18 cellular contexts compared by ENCODE assay signal in the genomic region with DNA sequence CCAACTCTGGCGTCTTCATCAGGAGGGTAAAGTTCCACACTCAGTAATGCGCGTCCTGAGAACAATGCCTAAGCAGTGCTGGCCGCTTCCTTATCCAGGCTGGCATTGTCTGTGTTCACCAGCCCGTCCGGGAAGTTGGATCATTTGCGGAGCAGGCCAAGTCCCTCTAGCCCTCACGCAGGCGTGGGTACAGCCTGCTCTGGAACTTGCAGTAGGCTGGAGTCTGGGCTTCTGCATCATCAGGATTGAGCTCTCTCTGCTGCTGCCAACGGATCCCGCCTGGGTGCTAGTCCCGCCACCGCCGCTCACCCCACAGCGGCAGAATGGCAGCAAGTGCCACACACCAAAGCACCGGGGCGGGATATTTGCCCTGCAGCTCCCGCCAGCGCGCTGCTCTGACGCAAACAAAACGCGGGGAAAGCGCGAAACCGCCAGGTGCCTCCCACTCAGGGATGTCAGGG. TPM values are rescaled to one million over a fixed set of nuclear protein-coding genes. Genes with fewer than 3 reads are reported as not detected.
DNase-seq lines count a peak whose midpoint lies in the region; ATAC-seq and TF ChIP-seq lines count a peak whose summit lies in the region.
"Had no signal": no experiment of that assay in that cellular context is flagged by ENCODE, and none has a peak within 500 bp of the region (broad histone marks: within the 10 kb centered on the region; RNA-seq: fewer than 3 reads in every experiment).

No MANE protein-coding gene starts in this region.

- H3K9me3 ChIP-seq in parathyroid adenoma (ENCODE audit: control insufficient read depth, low read length) = no peaks in the 10 kb centered on the region
- H3K9me3 ChIP-seq: gastrocnemius medialis had no signal

- ATAC-seq in esophagus mucosa (peak; percentile 43), HG02970 (IDR thresholded peaks at IDR 0.05; ENCODE audit: low FRiP score, unreplicated experiment) (no peak)
- ATAC-seq: gastrocnemius medialis; naive thymus-derived CD4-positive, alpha-beta T cell had no signal

- no peak for TF ChIP-seq CTCF in parathyroid adenoma (IDR thresholded peaks at IDR 0.05)

- H3K4me2 ChIP-seq in parathyroid adenoma (ENCODE audit: low read length) = no peak overlapping the region

- peak; percentile 7 for DNase-seq in GM03348 (ENCODE audit: low spot score)
- peak; percentile 85 for DNase-seq in NCI-H748 (lab: John Stamatoyannopoulos, UW; ENCODE audit: unreplicated experiment)
- no peak for DNase-seq in T-helper 2 cell
- no peak for DNase-seq in activated CD8-positive, alpha-beta memory T cell treated with anti-CD3 and anti-CD28 coated beads, Interleukin-2, amount 50 U/mL, for 4 hours
- DNase-seq in NCI-H1694 treated with DMSO at 0.1 percent for 48 hours (lab: John Stamatoyannopoulos, UW) = no peak
- DNase-seq: activated CD4-positive, alpha-beta T cell treated with anti-CD3 and anti-CD28 coated beads for 4 hours; effector CD4-positive, alpha-beta T cell; gastrocnemius medialis; GDM1; GOT3; naive thymus-derived CD4-positive, alpha-beta T cell; NCI-H446 had no signal

- no peak overlapping the region for H3K9ac ChIP-seq in parathyroid adenoma

- H3K79me2 ChIP-seq in parathyroid adenoma = no peaks in the 10 kb centered on the region

- H3K27me3 ChIP-seq in parathyroid adenoma (ENCODE audit: control insufficient read depth, insufficient read depth, low read length) = no peaks in the 10 kb centered on the region
- H3K27me3 ChIP-seq: gastrocnemius medialis had no signal

- H3K27ac ChIP-seq in parathyroid adenoma = no peak overlapping the region
- H3K27ac ChIP-seq: C4-2B, gastrocnemius medialis, HL-60 had no signal

- no peak overlapping the region for H3K4me3 ChIP-seq in parathyroid adenoma (ENCODE audit: low read depth, low read length)
- H3K4me3 ChIP-seq: gastrocnemius medialis had no signal

- H3K36me3 ChIP-seq in parathyroid adenoma (ENCODE audit: control insufficient read depth, insufficient read depth, low read length) = no peaks in the 10 kb centered on the region
- H3K36me3 ChIP-seq: gastrocnemius medialis had no signal

- peak overlapping the region; percentile 17 for H2AFZ ChIP-seq in parathyroid adenoma

- no peaks in the 10 kb centered on the region for H3K4me1 ChIP-seq in parathyroid adenoma
- H3K4me1 ChIP-seq: gastrocnemius medialis had no signal

RNA-seq across cellular contexts. Expression of a gene that starts 29.0 kb away (rescaled TPM):
- 0.44 TPM for total RNA-seq in esophagus mucosa
- total RNA-seq: activated T-helper 1 cell treated with anti-CD3 and anti-CD28 coated beads, Interleukin-12 subunit alpha, Interleukin-12 subunit beta, Interleukin-2, Interleukin-4 antibody, amounts not matched to agents 30 ng/mL and 10 ng/mL and 1 ng/mL, durations not matched to agents 14 hours and 24 hours and 36 hours; naive thymus-derived CD4-positive, alpha-beta T cell had no signal

Comparison
In these comparisons a context has a peak if more than half of its experiments do, and no peak if none do; other contexts are left out.
1. DNase-seq: peak in GM03348 (single experiment) and NCI-H748 (single experiment); none in T-helper 2 cell (0 of 5), activated CD8-positive, alpha-beta memory T cell treated with anti-CD3 and anti-CD28 coated beads, Interleukin-2, amount 50 U/mL, for 4 hours (single experiment) and NCI-H1694 treated with DMSO at 0.1 percent for 48 hours (single experiment).